ENCODE assay signal across 17 cellular contexts in the genomic region with DNA sequence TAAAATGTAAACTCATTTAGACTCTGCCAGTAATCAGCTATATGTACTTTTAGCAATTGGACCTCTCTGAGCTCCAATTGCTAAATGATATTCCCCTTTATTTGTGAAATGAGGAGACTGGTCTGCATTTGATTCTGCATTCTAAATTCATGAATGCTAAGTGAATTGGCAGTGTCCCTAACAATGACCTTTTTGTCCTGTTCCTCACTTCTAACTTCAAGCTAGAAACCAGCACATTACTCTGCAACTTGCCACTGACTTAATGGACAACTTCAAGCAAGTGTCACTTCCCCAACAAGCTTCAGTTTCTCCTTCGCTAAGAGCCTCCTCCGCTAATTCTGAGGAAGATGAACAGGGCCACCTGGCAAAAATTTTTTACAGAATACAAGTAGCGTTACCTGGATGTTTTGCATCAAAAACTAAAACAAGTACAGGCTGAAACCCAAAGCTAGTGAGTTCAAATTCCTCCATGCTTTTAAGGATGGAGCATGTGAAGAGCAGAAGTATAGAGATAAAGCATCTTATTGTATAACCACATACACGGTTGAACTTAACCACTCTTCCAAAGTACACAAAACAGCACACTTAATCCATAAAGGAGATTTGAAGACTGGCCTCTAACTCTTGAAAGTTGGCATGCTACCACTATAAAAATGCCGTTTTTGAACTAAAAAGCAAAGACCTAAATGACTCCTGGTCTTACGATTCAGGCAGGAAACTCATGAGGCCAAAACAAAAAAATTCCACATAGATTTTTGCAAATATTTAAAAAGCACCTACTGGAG.
DNase-seq lines count a peak whose midpoint lies in the region; ATAC-seq and TF ChIP-seq lines count a peak whose summit lies in the region.
"Had no signal": no experiment of that assay in that cellular context is flagged by ENCODE, and none has a peak within 500 bp of the region (broad histone marks: within the 10 kb centered on the region; RNA-seq: fewer than 3 reads in every experiment).

No MANE protein-coding gene starts in this region.

- H3K27me3 Mint-ChIP-seq in chondrocyte (ENCODE audit: low read depth) (no peaks in the 10 kb centered on the region), mesothelial cell of epicardium (ENCODE audit: low read depth) (no peaks in the 10 kb centered on the region)
- H3K27me3 Mint-ChIP-seq: activated naive CD8-positive, alpha-beta T cell treated with anti-CD3 and anti-CD28 coated beads for 36 hours; CD4-positive, alpha-beta memory T cell; T-helper 17 cell had no signal

- H3K36me3 Mint-ChIP-seq in chondrocyte (ENCODE audit: low read depth) (peaks cover under 1% of the 10 kb centered on the region), mesothelial cell of epicardium (peaks cover 4% of the 10 kb centered on the region)
- H3K36me3 Mint-ChIP-seq: activated naive CD8-positive, alpha-beta T cell treated with anti-CD3 and anti-CD28 coated beads for 36 hours; CD4-positive, alpha-beta memory T cell had no signal

- peak; percentile 3 for DNase-seq in M059J (ENCODE audit: low read depth)
- no peak for DNase-seq in chondrocyte (ENCODE audit: low spot score)
- no peak for DNase-seq in mesothelial cell of epicardium (ENCODE audit: low spot score in 2 of 2, unreplicated experiment in 2 of 2)
- DNase-seq in iPS-NIHi7 (ENCODE audit: extremely low spot score), result no peak
- DNase-seq in NCI-H128 (lab: John Stamatoyannopoulos, UW; ENCODE audit: unreplicated experiment), result no peak
- DNase-seq in retina, result no peak
- DNase-seq: activated CD8-positive, alpha-beta memory T cell treated with anti-CD3 and anti-CD28 coated beads, Interleukin-2, amount 50 U/mL, for 48 hours; activated naive CD8-positive, alpha-beta T cell treated with anti-CD3 and anti-CD28 coated beads for 36 hours; CD4-positive, alpha-beta memory T cell; effector memory CD4-positive, alpha-beta T cell; GDM1; NCI-H510A; SJCRH30; T-helper 17 cell had no signal

- H3K4me1 Mint-ChIP-seq in chondrocyte (ENCODE audit: low read depth) (peaks cover 66% of the 10 kb centered on the region), mesothelial cell of epicardium (peaks cover 41% of the 10 kb centered on the region)
- H3K4me1 Mint-ChIP-seq: activated naive CD8-positive, alpha-beta T cell treated with anti-CD3 and anti-CD28 coated beads for 36 hours; CD4-positive, alpha-beta memory T cell; T-helper 17 cell had no signal

- ATAC-seq in GM19395 (IDR thresholded peaks at IDR 0.05; ENCODE audit: unreplicated experiment), result no peak
- ATAC-seq: T-helper 17 cell had no signal

- H3K9me3 Mint-ChIP-seq in chondrocyte (ENCODE audit: low read depth) (peaks cover under 1% of the 10 kb centered on the region), mesothelial cell of epicardium (peaks cover under 1% of the 10 kb centered on the region)
- H3K9me3 Mint-ChIP-seq: activated T-helper 2 cell treated with anti-CD3 and anti-CD28 coated beads, Interferon-gamma antibody, Interleukin-2, Interleukin-4, amounts not matched to agents 10 μg/mL and 5 μg/mL and 100 μg/mL, durations not matched to agents 14 hours and 24 hours and 36 hours; nephron had no signal

- no peak for TF ChIP-seq CTCF in chondrocyte (IDR thresholded peaks at IDR 0.05)
- no peak for TF ChIP-seq CTCF in mesothelial cell of epicardium (IDR thresholded peaks at IDR 0.05; ENCODE audit: unreplicated experiment)

- peak overlapping the region; percentile 64 for H3K27ac Mint-ChIP-seq in chondrocyte (ENCODE audit: unreplicated experiment)
- H3K27ac Mint-ChIP-seq in mesothelial cell of epicardium, result peak overlapping the region; percentile 45
- H3K27ac Mint-ChIP-seq: activated naive CD8-positive, alpha-beta T cell treated with anti-CD3 and anti-CD28 coated beads for 36 hours; activated T-helper 2 cell treated with anti-CD3 and anti-CD28 coated beads, Interferon-gamma antibody, Interleukin-2, Interleukin-4, amounts not matched to agents 10 μg/mL and 5 μg/mL and 100 μg/mL, durations not matched to agents 14 hours and 24 hours and 36 hours; CD4-positive, alpha-beta memory T cell; T-helper 17 cell had no signal

- no peak overlapping the region for H3K4me3 Mint-ChIP-seq in chondrocyte (ENCODE audit: unreplicated experiment)
- H3K4me3 Mint-ChIP-seq in mesothelial cell of epicardium, result no peak overlapping the region
- H3K4me3 Mint-ChIP-seq: activated naive CD8-positive, alpha-beta T cell treated with anti-CD3 and anti-CD28 coated beads for 36 hours; CD4-positive, alpha-beta memory T cell; nephron; T-helper 17 cell had no signal
